In genomic region chr1:212346586-212346985, GRCh38 we compare ENCODE assay signal across 11 cellular contexts.
"Had no signal": no experiment of that assay in that cellular context is flagged by ENCODE, and none has a peak within 500 bp of the region (broad histone marks: within the 10 kb centered on the region; RNA-seq: fewer than 3 reads in every experiment).

No MANE protein-coding gene starts in this region.

- H3K4me3 Mint-ChIP-seq: effector memory CD8-positive, alpha-beta T cell; naive thymus-derived CD8-positive, alpha-beta T cell had no signal

- H3K27me3 Mint-ChIP-seq: effector memory CD8-positive, alpha-beta T cell; naive thymus-derived CD8-positive, alpha-beta T cell had no signal

- ATAC-seq: effector memory CD8-positive, alpha-beta T cell; heart left ventricle; left lobe of liver; mucosa of descending colon; naive thymus-derived CD8-positive, alpha-beta T cell; sciatic nerve had no signal

- DNase-seq: effector memory CD8-positive, alpha-beta T cell; heart left ventricle; hippocampal formation; mammary epithelial cell; mucosa of descending colon; naive thymus-derived CD8-positive, alpha-beta T cell; stimulated activated naive CD4-positive, alpha-beta T cell; stomach; trophoblast cell had no signal

- H3K9me3 Mint-ChIP-seq: effector memory CD8-positive, alpha-beta T cell; naive thymus-derived CD8-positive, alpha-beta T cell had no signal
